ENCODE assay signal across 26 cellular contexts in the genomic region with DNA sequence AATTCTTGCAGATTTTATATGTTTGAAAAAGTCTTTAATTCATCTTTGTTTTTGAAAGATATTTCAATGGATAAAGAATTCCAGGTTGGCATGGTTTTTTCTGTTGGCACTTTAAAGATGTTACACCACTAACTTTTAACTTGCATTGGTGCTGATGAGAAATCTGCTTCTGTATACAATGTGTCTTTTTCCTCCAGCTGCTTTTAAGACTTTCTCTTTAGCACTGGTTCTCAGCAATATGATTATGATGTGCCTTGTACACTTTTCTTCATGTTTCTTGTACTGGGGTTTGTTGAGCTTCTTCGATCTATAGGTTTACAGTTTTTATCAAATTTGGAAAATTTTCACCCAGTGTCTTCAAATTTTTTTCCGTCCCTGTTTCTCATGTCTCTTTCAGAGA. TPM values are rescaled to one million over a fixed set of nuclear protein-coding genes. Genes with fewer than 3 reads are reported as not detected.
"Had no signal": no experiment of that assay in that cellular context is flagged by ENCODE, and none has a peak within 500 bp of the region (broad histone marks: within the 10 kb centered on the region; RNA-seq: fewer than 3 reads in every experiment).

No MANE protein-coding gene starts in this region.

- H3K4me3 Mint-ChIP-seq: dendritic cell treated with granulocyte-macrophage colony-stimulating factor and Interleukin-4, amounts not matched to agents 40 ng/mL and 50 ng/mL, for 4 days; effector memory CD8-positive, alpha-beta T cell; endodermal cell; mesothelial cell of epicardium; naive B cell had no signal

- ATAC-seq: effector memory CD8-positive, alpha-beta T cell; esophagus mucosa; gastrocnemius medialis; heart right ventricle; left cardiac atrium; left lung; left ventricle myocardium superior; lower lobe of right lung; mucosa of descending colon had no signal

- H3K27ac Mint-ChIP-seq: dendritic cell treated with granulocyte-macrophage colony-stimulating factor and Interleukin-4, amounts not matched to agents 40 ng/mL and 50 ng/mL, for 4 days; effector memory CD8-positive, alpha-beta T cell; endodermal cell; mesothelial cell of epicardium; naive B cell had no signal

- H3K27ac ChIP-seq: colonic mucosa, epithelial cell of prostate, esophagus squamous epithelium, gastrocnemius medialis, heart right ventricle, left lung, lower lobe of right lung had no signal

- H3K4me3 ChIP-seq: colonic mucosa, esophagus squamous epithelium, gastrocnemius medialis, heart right ventricle, left lung, lower lobe of right lung, mucosa of descending colon had no signal

- H3K36me3 ChIP-seq: colonic mucosa, gastrocnemius medialis had no signal

- H3K4me1 ChIP-seq: colonic mucosa, gastrocnemius medialis, lower lobe of right lung had no signal

- H3K27me3 Mint-ChIP-seq: dendritic cell treated with granulocyte-macrophage colony-stimulating factor and Interleukin-4, amounts not matched to agents 40 ng/mL and 50 ng/mL, for 4 days; effector memory CD8-positive, alpha-beta T cell; naive B cell had no signal

- DNase-seq: colonic mucosa; cortex of kidney; effector CD8-positive, alpha-beta T cell; effector memory CD8-positive, alpha-beta T cell; endodermal cell; erythroblast; esophagus squamous epithelium; foreskin fibroblast; foreskin melanocyte; gastrocnemius medialis; glutamatergic neuron; head of caudate nucleus; heart right ventricle; hippocampal formation; left cardiac atrium; left lung; left ventricle myocardium superior; lower lobe of right lung; mesenchymal stem cell; mucosa of descending colon; naive B cell had no signal

- H3K4me1 Mint-ChIP-seq: endodermal cell had no signal

- H3K27me3 ChIP-seq: colonic mucosa, esophagus squamous epithelium, gastrocnemius medialis, heart right ventricle, left lung had no signal

- H3K9me3 ChIP-seq: colonic mucosa, esophagus squamous epithelium, gastrocnemius medialis, left lung, lower lobe of right lung, mucosa of descending colon had no signal

- H3K9me3 Mint-ChIP-seq: dendritic cell treated with granulocyte-macrophage colony-stimulating factor and Interleukin-4, amounts not matched to agents 40 ng/mL and 50 ng/mL, for 4 days; effector memory CD8-positive, alpha-beta T cell had no signal

RNA-seq across cellular contexts. Expression of a gene that starts 29.3 kb away (rescaled TPM):
- total RNA-seq: gastrocnemius medialis had no signal
- polyA plus RNA-seq: keratinocyte had no signal
